8 cellular contexts compared by ENCODE assay signal in the genomic region with DNA sequence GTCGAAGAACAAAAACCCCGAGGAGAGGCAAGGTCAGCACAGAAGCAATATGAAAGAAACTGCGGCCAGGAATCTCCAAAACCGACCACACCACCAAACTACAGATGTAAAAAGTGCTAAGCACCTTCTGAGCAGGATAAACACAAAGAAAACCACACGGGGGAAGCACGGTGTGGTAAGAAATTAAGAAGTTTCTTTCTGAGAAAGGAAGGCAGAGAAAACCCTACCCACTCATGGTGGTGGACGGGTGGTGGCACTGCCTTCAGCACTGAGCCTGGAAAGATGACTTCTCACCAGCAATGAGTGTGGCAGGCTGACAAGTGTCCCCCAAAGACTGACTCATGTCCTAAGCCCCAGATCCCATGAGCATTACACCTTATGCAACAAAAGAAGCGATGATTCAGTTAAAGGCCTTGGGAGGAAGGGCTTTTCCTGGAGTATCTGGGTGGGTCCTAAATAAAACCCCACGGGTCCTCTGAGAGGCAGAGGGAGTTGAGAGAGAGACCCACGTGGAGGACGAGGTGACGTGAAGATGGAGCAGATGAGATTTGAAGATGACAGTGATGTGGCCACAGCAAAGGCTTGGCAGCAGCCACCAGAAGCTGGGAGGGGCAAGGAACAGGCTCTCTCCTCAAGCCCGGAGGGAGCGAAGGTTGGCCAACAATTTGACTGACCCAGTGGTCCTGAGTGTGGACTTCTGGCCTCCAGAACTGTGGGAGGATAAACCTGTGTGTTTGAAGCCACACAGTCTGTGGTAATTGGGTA.
DNase-seq lines count a peak whose midpoint lies in the region; ATAC-seq, FAIRE-seq and TF ChIP-seq lines count a peak whose summit lies in the region.

No MANE protein-coding gene starts in this region.

- H3K79me2 ChIP-seq in astrocyte (ENCODE audit: insufficient read depth, low read length) = no peaks in the 10 kb centered on the region

- H2AFZ ChIP-seq in astrocyte (ENCODE audit: low read depth, low read length) = no peak overlapping the region

- H3K4me3 Mint-ChIP-seq in astrocyte (ENCODE audit: unreplicated experiment) = no peak overlapping the region

- peak; percentile 72 for DNase-seq in astrocyte (ENCODE audit: low read depth)
- DNase-seq in stimulated activated CD8-positive, alpha-beta memory T cell treated with anti-CD3 and anti-CD28 coated beads, Interleukin-12 subunit alpha, Interleukin-12 subunit beta, amount 100 ng/mL, for 1 hour (ENCODE audit: low read depth) = peak; percentile 13
- DNase-seq in right cardiac atrium = no peak
- no peak for DNase-seq in left ventricle myocardium inferior
- DNase-seq in upper lobe of left lung = no peak

- WGBS in HUES64 = 83% methylated on average over 12 of the region's 14 CpGs
- 78% methylated on average over 14 of the region's 14 CpGs for WGBS in right cardiac atrium
- WGBS in upper lobe of left lung, 2 donors = 78 to 79% methylated on average over 14 of the region's 14 CpGs

- peaks cover 27% of the 10 kb centered on the region for H3K4me1 ChIP-seq in HUES64 (ENCODE audit: insufficient read depth, low read length)
- peaks cover 25% of the 10 kb centered on the region for H3K4me1 ChIP-seq in astrocyte (ENCODE audit: insufficient read depth, low read length)
- no peaks in the 10 kb centered on the region for H3K4me1 ChIP-seq in right cardiac atrium (ENCODE audit: control insufficient read depth, insufficient read depth, low read length)
- no peaks in the 10 kb centered on the region for H3K4me1 ChIP-seq in left ventricle myocardium inferior
- no peaks in the 10 kb centered on the region for H3K4me1 ChIP-seq in upper lobe of left lung

- H3K9ac ChIP-seq in HUES64 (ENCODE audit: low read depth, low read length) (no peak overlapping the region), astrocyte (ENCODE audit: low read length) (peak overlapping the region; percentile 63)

- peaks cover 2% of the 10 kb centered on the region for H3K9me3 Mint-ChIP-seq in astrocyte (ENCODE audit: unreplicated experiment)

- peaks cover 8% of the 10 kb centered on the region for H4K20me1 ChIP-seq in astrocyte (ENCODE audit: insufficient read depth, low read length)

- TF ChIP-seq EP300 in upper lobe of left lung (IDR thresholded peaks at IDR 0.05) = no peak

- TF ChIP-seq CTCF in astrocyte (IDR thresholded peaks at IDR 0.05; ENCODE audit: insufficient read depth, low read depth, low read length) = no peak
- no peak for TF ChIP-seq CTCF in left ventricle myocardium inferior (IDR thresholded peaks at IDR 0.05; ENCODE audit: borderline replicate concordance)
- no peak for TF ChIP-seq CTCF in upper lobe of left lung (IDR thresholded peaks at IDR 0.05)

- H3K27ac ChIP-seq in HUES64 (ENCODE audit: low read depth, low read length) (peak overlapping the region; percentile 62), astrocyte (ENCODE audit: low read depth, low read length) (peak overlapping the region; percentile 77), right cardiac atrium (ENCODE audit: low read length) (no peak overlapping the region), left ventricle myocardium inferior (replicated peaks) (no peak overlapping the region), upper lobe of left lung (no peak overlapping the region)

- FAIRE-seq in astrocyte (lab: Jason Lieb, UNC) = no peak

- H3K36me3 Mint-ChIP-seq in astrocyte (ENCODE audit: low read depth, unreplicated experiment) = peaks cover 32% of the 10 kb centered on the region

- H3K9me3 ChIP-seq in HUES64 (ENCODE audit: insufficient read depth, low read depth, low read length) (no peaks in the 10 kb centered on the region), astrocyte (ENCODE audit: insufficient read depth, low read depth, low read length) (no peaks in the 10 kb centered on the region), right cardiac atrium (ENCODE audit: control insufficient read depth, low read length) (no peaks in the 10 kb centered on the region), left ventricle myocardium inferior (replicated peaks) (no peaks in the 10 kb centered on the region), upper lobe of left lung (no peaks in the 10 kb centered on the region)

- H3K4me3 ChIP-seq in HUES64 (ENCODE audit: low read length) (no peak overlapping the region), astrocyte (ENCODE audit: insufficient read depth, low read depth, low read length) (no peak overlapping the region), right cardiac atrium (ENCODE audit: low read length) (no peak overlapping the region), left ventricle myocardium inferior (no peak overlapping the region), upper lobe of left lung (no peak overlapping the region)

- ATAC-seq in GM19463 (IDR thresholded peaks at IDR 0.05; ENCODE audit: unreplicated experiment) (peak; percentile 86), right cardiac atrium (no peak), HG03196 (IDR thresholded peaks at IDR 0.05; ENCODE audit: unreplicated experiment) (no peak), upper lobe of left lung (ENCODE audit: low FRiP score in 2 of 2) (no peak)

- H3K36me3 ChIP-seq in HUES64 (ENCODE audit: insufficient read depth, low read length) (peaks cover 80% of the 10 kb centered on the region), astrocyte (ENCODE audit: insufficient read depth, low read length) (peaks cover 11% of the 10 kb centered on the region), left ventricle myocardium inferior (peaks cover 81% of the 10 kb centered on the region), upper lobe of left lung (peaks cover 0 to 83% (median 46%) of the 10 kb centered on the region in 4 donors)

- H3K4me1 Mint-ChIP-seq in astrocyte (ENCODE audit: low read depth, unreplicated experiment) = peaks cover 28% of the 10 kb centered on the region

- H3K4me2 ChIP-seq in astrocyte (ENCODE audit: low read length) = peak overlapping the region; percentile 69

- intact Hi-C loops in right cardiac atrium (cut with DNase I) (no loop called here), left ventricle myocardium inferior (cut with micrococcal nuclease) (no loop called here)

- no peaks in the 10 kb centered on the region for H3K27me3 ChIP-seq in HUES64 (ENCODE audit: insufficient read depth, low read length)
- H3K27me3 ChIP-seq in astrocyte (ENCODE audit: insufficient read depth, low read length) = no peaks in the 10 kb centered on the region
- no peaks in the 10 kb centered on the region for H3K27me3 ChIP-seq in right cardiac atrium (ENCODE audit: control insufficient read depth, insufficient read depth)
- H3K27me3 ChIP-seq in left ventricle myocardium inferior (ENCODE audit: low read depth) = no peaks in the 10 kb centered on the region
- H3K27me3 ChIP-seq in upper lobe of left lung = no peaks in the 10 kb centered on the region

- H3K27ac Mint-ChIP-seq in astrocyte (ENCODE audit: unreplicated experiment) = no peak overlapping the region

- TF ChIP-seq POLR2A in upper lobe of left lung (IDR thresholded peaks at IDR 0.05) = no peak

- no peaks in the 10 kb centered on the region for H3K27me3 Mint-ChIP-seq in astrocyte (ENCODE audit: low read depth, unreplicated experiment)

Comparison
In these comparisons a context has a peak if more than half of its experiments do, and no peak if none do; other contexts are left out.
1. H3K27ac ChIP-seq: peak in HUES64 (single experiment) and astrocyte (single experiment); none in right cardiac atrium (single experiment), left ventricle myocardium inferior (single experiment) and upper lobe of left lung (0 of 4).
2. DNase-seq: peak in astrocyte (single experiment) and stimulated activated CD8-positive, alpha-beta memory T cell treated with anti-CD3 and anti-CD28 coated beads, Interleukin-12 subunit alpha, Interleukin-12 subunit beta, amount 100 ng/mL, for 1 hour (single experiment); none in right cardiac atrium (0 of 3), left ventricle myocardium inferior (single experiment) and upper lobe of left lung (0 of 2).